12 cellular contexts compared by ENCODE assay signal in the genomic region with DNA sequence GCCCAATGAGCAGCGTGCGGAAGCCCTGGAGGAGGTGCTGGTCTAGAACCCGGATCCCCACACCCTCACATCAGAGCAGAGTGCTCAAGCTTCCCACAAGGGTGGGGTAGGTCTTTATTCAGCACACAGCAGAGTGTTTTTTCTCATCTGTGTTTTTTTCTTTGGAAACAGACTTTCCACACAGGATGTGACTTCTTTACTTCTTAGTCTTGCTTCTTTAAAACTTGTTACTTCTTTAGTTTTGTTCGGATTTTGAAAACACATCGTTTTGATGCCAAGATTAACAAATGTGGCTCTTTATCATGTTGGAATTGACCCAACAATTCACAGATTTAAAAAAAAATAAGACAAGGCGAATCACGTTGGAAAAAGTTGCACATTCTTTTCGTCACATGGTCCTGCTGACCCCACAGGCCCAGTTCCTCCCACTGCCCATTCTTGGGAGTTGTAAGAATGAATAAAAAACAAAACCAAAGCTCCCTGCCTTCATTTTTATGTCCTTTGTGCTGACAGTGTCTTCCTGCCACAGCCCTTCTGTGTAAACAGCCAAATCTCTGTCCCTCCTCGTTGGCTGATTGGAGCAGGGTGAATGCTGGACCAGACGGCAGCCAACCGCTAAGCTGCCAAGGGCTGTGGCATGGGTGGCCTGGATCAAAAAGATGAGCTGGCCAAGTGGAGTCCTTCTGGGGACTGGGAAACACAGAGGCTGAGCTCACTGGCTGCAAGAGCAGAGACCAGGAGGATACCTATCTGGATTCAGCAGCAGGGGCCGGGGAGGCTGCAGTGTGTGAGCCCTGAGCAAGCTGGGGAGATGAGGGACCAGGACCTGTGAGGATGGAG.
DNase-seq lines count a peak whose midpoint lies in the region; ATAC-seq and TF ChIP-seq lines count a peak whose summit lies in the region.
"Had no signal": no experiment of that assay in that cellular context is flagged by ENCODE, and none has a peak within 500 bp of the region (broad histone marks: within the 10 kb centered on the region; RNA-seq: fewer than 3 reads in every experiment).

No MANE protein-coding gene starts in this region.

- no peak overlapping the region for H3K4me3 ChIP-seq in CD8-positive, alpha-beta T cell (ENCODE audit: low read depth, low read length)
- H3K4me3 ChIP-seq: BLaER1, right lobe of liver had no signal

- H3K4me1 Mint-ChIP-seq in brain = peaks cover 13% of the 10 kb centered on the region
- H3K4me1 Mint-ChIP-seq in CD8-positive, alpha-beta T cell (ENCODE audit: low read depth) = no peaks in the 10 kb centered on the region

- no peaks in the 10 kb centered on the region for H3K9me3 ChIP-seq in CD8-positive, alpha-beta T cell (ENCODE audit: low read length)
- H3K9me3 ChIP-seq: right lobe of liver had no signal

- ATAC-seq in CD8-positive, alpha-beta T cell = no peak

- peaks cover 7 to 28% (median 15%) of the 10 kb centered on the region in 5 experiments for H3K9me3 Mint-ChIP-seq in brain
- peaks cover 2% of the 10 kb centered on the region for H3K9me3 Mint-ChIP-seq in CD8-positive, alpha-beta T cell

- POLR2A ChIA-PET in CD8-positive, alpha-beta T cell (lab: Charles Lee) = no interaction called here

- no peak for TF ChIP-seq CTCF in brain (conservative IDR thresholded peaks at IDR 0.05)
- TF ChIP-seq CTCF in CD8-positive, alpha-beta T cell (IDR thresholded peaks at IDR 0.05) = no peak

- H3K36me3 ChIP-seq in CD8-positive, alpha-beta T cell (ENCODE audit: insufficient read depth, low read length) = no peaks in the 10 kb centered on the region
- H3K36me3 ChIP-seq: BLaER1, right lobe of liver had no signal

- no peaks in the 10 kb centered on the region for H3K27me3 ChIP-seq in CD8-positive, alpha-beta T cell (ENCODE audit: insufficient read depth, low read length)
- H3K27me3 ChIP-seq: BLaER1, right lobe of liver had no signal

- intact Hi-C loops in cardiac septum (cut with DNase I) (no loop called here), posterior vena cava (cut with DNase I) (loop anchor here in 1 of 2 donors (10.0 kb wide), 1 partner anchor 1755 kb away; no protein-coding TSS in a partner anchor)
- intact Hi-C loops in CD8-positive, alpha-beta T cell (cut with DNase I, micrococcal nuclease) = no loop called here

- H3K27ac ChIP-seq in CD8-positive, alpha-beta T cell (ENCODE audit: low read depth, low read length) = no peak overlapping the region
- H3K27ac ChIP-seq: BLaER1, right lobe of liver had no signal

- no peaks in the 10 kb centered on the region for H3K4me1 ChIP-seq in CD8-positive, alpha-beta T cell (ENCODE audit: insufficient read depth, low read length)
- H3K4me1 ChIP-seq: BLaER1, right lobe of liver had no signal

- peak; percentile 68 for DNase-seq in AG08396 (ENCODE audit: low spot score)
- DNase-seq in cardiac septum (ENCODE audit: low spot score) = peak; percentile 76
- peak; percentile 86 for DNase-seq in posterior vena cava (ENCODE audit: low spot score)
- DNase-seq in CD8-positive, alpha-beta T cell = no peak
- no peak for DNase-seq in OCI-M1 (lab: John Stamatoyannopoulos, UW)
- DNase-seq in NCI-H345 (lab: John Stamatoyannopoulos, UW) = no peak
- DNase-seq in stimulated activated naive CD4-positive, alpha-beta T cell treated with Interleukin-2 at 50 U/mL for 16 hours (lab: John Stamatoyannopoulos, UW) = no peak
- DNase-seq: activated gamma-delta T cell treated with Interleukin-2 at 50 U/mL for 16 hours, NCI-H1048 had no signal

- H3K36me3 Mint-ChIP-seq in brain = no peaks in the 10 kb centered on the region
- no peaks in the 10 kb centered on the region for H3K36me3 Mint-ChIP-seq in CD8-positive, alpha-beta T cell

- no peak overlapping the region for H3K4me3 Mint-ChIP-seq in brain
- no peak overlapping the region for H3K4me3 Mint-ChIP-seq in CD8-positive, alpha-beta T cell

- CTCF ChIA-PET in CD8-positive, alpha-beta T cell (lab: Charles Lee) = no interaction called here

- H3K27me3 Mint-ChIP-seq in brain = peaks cover 28% of the 10 kb centered on the region
- peaks cover 24% of the 10 kb centered on the region for H3K27me3 Mint-ChIP-seq in CD8-positive, alpha-beta T cell (ENCODE audit: low read depth)

- H3K27ac Mint-ChIP-seq in brain = peak overlapping the region in 4 of 5 experiments; percentile 13 to 90 (median 58)
- no peak overlapping the region for H3K27ac Mint-ChIP-seq in CD8-positive, alpha-beta T cell

Comparison
In these comparisons a context has a peak if more than half of its experiments do, and no peak if none do; other contexts are left out.
1. DNase-seq: peak in AG08396 (single experiment), cardiac septum (single experiment) and posterior vena cava (single experiment); none in CD8-positive, alpha-beta T cell (0 of 7), OCI-M1 (single experiment), NCI-H345 (single experiment) and stimulated activated naive CD4-positive, alpha-beta T cell treated with Interleukin-2 at 50 U/mL for 16 hours (single experiment).